9 cellular contexts compared by ENCODE assay signal in the genomic region with DNA sequence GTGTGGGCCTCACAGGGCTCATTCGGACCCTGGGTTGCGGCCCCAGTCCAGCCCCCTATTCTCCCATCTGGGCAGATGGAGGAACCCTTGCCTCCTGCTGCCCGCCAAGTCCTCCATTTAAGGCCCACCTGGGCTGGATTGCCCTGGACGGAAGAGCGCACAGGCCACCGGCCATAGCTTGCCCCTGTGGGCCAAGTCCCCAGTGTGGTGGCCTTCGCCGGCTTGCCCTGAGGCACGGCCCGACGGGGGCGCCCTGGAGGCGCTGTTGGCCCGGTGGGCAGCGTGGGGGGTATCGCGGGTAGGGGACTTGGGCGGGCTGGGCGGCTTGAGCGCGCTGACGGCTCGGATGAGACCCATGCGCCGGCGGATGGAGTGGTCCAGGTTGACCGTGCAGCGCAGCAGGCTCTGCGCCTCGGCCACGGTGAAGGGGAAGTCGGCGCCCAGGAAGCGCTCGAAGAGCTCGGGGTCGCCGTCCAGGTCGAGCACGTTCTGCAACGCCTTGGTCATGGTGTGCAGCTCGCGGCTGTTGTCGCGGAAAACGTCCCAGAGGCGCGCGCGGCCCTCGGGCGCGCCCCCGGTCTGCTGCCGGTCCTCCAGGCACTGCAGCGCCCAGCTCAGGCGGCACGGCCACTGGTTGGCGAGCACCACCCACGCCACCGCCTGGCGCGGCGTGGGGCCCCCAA. TPM values are rescaled to one million over a fixed set of nuclear protein-coding genes. Genes with fewer than 3 reads are reported as not detected.
DNase-seq lines count a peak whose midpoint lies in the region; ATAC-seq and TF ChIP-seq lines count a peak whose summit lies in the region.
"Had no signal": no experiment of that assay in that cellular context is flagged by ENCODE, and none has a peak within 500 bp of the region (broad histone marks: within the 10 kb centered on the region; RNA-seq: fewer than 3 reads in every experiment).

No MANE protein-coding gene starts in this region.

- WGBS in testis, 2 donors: 15 to 28% methylated on average over 7 to 45 of the region's 64 CpGs

- H3K9me3 Mint-ChIP-seq in activated naive CD4-positive, alpha-beta T cell treated with anti-CD3 and anti-CD28 coated beads, Interleukin-2, amount 50 U/mL, for 24 hours: no peaks in the 10 kb centered on the region
- no peaks in the 10 kb centered on the region for H3K9me3 Mint-ChIP-seq in WTC11
- no peaks in the 10 kb centered on the region for H3K9me3 Mint-ChIP-seq in mesothelial cell of epicardium

- DNase-seq in activated naive CD4-positive, alpha-beta T cell treated with anti-CD3 and anti-CD28 coated beads, Interleukin-2, amount 50 U/mL, for 16 hours: no peak
- DNase-seq in WTC11 (ENCODE audit: low spot score) (peak; percentile 54), mesothelial cell of epicardium (ENCODE audit: low spot score in 2 of 2, unreplicated experiment in 2 of 2) (no peak), testis (no peak), SHP77 treated with DMSO at 0.1 percent for 48 hours (lab: John Stamatoyannopoulos, UW) (no peak), iPS-NIHi11 (ENCODE audit: low spot score) (no peak)
- DNase-seq in activated CD4-positive, alpha-beta T cell treated with anti-CD3 and anti-CD28 coated beads, Interleukin-2, amount 50 U/mL, for 1 hour: no peak
- DNase-seq: NCI-H2081 had no signal

- H3K27me3 ChIP-seq in testis: no peaks in the 10 kb centered on the region

- ATAC-seq in WTC11: no peak; the same call in 1 of the 2 replicates

- peaks cover 2% of the 10 kb centered on the region for H3K36me3 Mint-ChIP-seq in activated naive CD4-positive, alpha-beta T cell treated with anti-CD3 and anti-CD28 coated beads, Interleukin-2, amount 50 U/mL, for 24 hours
- H3K36me3 Mint-ChIP-seq in WTC11 (no peaks in the 10 kb centered on the region), mesothelial cell of epicardium (peaks cover 4% of the 10 kb centered on the region)

- no peaks in the 10 kb centered on the region for H3K9me3 ChIP-seq in testis

- TF ChIP-seq POLR2A in testis (IDR thresholded peaks at IDR 0.05): no peak

- no peak overlapping the region for H3K27ac Mint-ChIP-seq in activated naive CD4-positive, alpha-beta T cell treated with anti-CD3 and anti-CD28 coated beads, Interleukin-2, amount 50 U/mL, for 24 hours
- no peak overlapping the region for H3K27ac Mint-ChIP-seq in WTC11
- H3K27ac Mint-ChIP-seq in mesothelial cell of epicardium: no peak overlapping the region

- peaks cover 16% of the 10 kb centered on the region for H3K4me1 ChIP-seq in testis

- H3K4me3 Mint-ChIP-seq in activated naive CD4-positive, alpha-beta T cell treated with anti-CD3 and anti-CD28 coated beads, Interleukin-2, amount 50 U/mL, for 24 hours: peak overlapping the region; percentile 55
- peak overlapping the region; percentile 22; the same call in 1 of the 2 replicates for H3K4me3 Mint-ChIP-seq in WTC11
- peak overlapping the region; percentile 10 for H3K4me3 Mint-ChIP-seq in mesothelial cell of epicardium

- peaks cover 27% of the 10 kb centered on the region for H3K4me1 Mint-ChIP-seq in activated naive CD4-positive, alpha-beta T cell treated with anti-CD3 and anti-CD28 coated beads, Interleukin-2, amount 50 U/mL, for 24 hours
- peaks cover 12% of the 10 kb centered on the region for H3K4me1 Mint-ChIP-seq in WTC11
- peaks cover 11% of the 10 kb centered on the region for H3K4me1 Mint-ChIP-seq in mesothelial cell of epicardium

- TF ChIP-seq CTCF in WTC11 (IDR thresholded peaks at IDR 0.05) (no peak), mesothelial cell of epicardium (IDR thresholded peaks at IDR 0.05; ENCODE audit: unreplicated experiment) (no peak), testis (IDR thresholded peaks at IDR 0.05) (no peak)

- no peaks in the 10 kb centered on the region for H3K36me3 ChIP-seq in testis (ENCODE audit: low read depth, missing control alignments)

- POLR2A ChIA-PET in WTC11 (lab: Charles Lee): interaction anchor here (0.9 kb wide), 1 partner anchor 62 kb away, joined by 3 read pairs; no protein-coding TSS in a partner anchor

- intact Hi-C loops in testis (cut with DNase I; ENCODE audit: low total_unique reads): no loop called here

- CTCF ChIA-PET in WTC11 (lab: Charles Lee): interaction anchor here (0.5 to 4.8 kb wide), 31 partner anchors 8 to 193 kb away, joined by 3 to 21 read pairs (median 6); a partner anchor contains a TSS

- peak overlapping the region; percentile 12 to 42 for H3K4me3 ChIP-seq in testis

- no peak overlapping the region for H3K27ac ChIP-seq in testis

- H3K27me3 Mint-ChIP-seq in activated naive CD4-positive, alpha-beta T cell treated with anti-CD3 and anti-CD28 coated beads, Interleukin-2, amount 50 U/mL, for 24 hours: peaks cover 8% of the 10 kb centered on the region
- H3K27me3 Mint-ChIP-seq in WTC11 (ENCODE audit: low read depth): peaks cover 54% of the 10 kb centered on the region
- H3K27me3 Mint-ChIP-seq in mesothelial cell of epicardium (ENCODE audit: low read depth): peaks cover 41% of the 10 kb centered on the region

TF ChIP-seq in WTC11, 78 proteins besides CTCF, POLR2A, EP300 and RAD21:
- TF ChIP-seq JUN (CRISPR knock-in tag; IDR thresholded peaks at IDR 0.05) (peak; percentile 10; the same call in 1 of the 2 replicates), MXD4 (CRISPR knock-in tag; IDR thresholded peaks at IDR 0.05; ENCODE audit: borderline replicate concordance) (no peak), ELF4 (CRISPR knock-in tag; IDR thresholded peaks at IDR 0.05; ENCODE audit: low read depth) (0 out of 2 replicates have a peak, but pooled peaks have one; percentile 18), GRHL2 (CRISPR knock-in tag; IDR thresholded peaks at IDR 0.05; ENCODE audit: insufficient replicate concordance, severe bottlenecking) (no peak), CREB1 (CRISPR knock-in tag; IDR thresholded peaks at IDR 0.05) (no peak), MYBL2 (CRISPR knock-in tag; IDR thresholded peaks at IDR 0.05) (peak; percentile 12)
TF ChIP-seq in WTC11: peak in this region for 3.

RNA-seq across cellular contexts. Expression of a gene that starts 8.8 kb away (rescaled TPM):
- total RNA-seq in WTC11 (2021) (0.57 to 1.1 TPM (median 0.76 TPM) in 3 replicates), mesothelial cell of epicardium (0.54 to 1.1 TPM (median 0.71 TPM) in 3 replicates), testis (1 to 10 TPM; 1.3 to 4.2 TPM)
- 1.0 TPM for polyA plus RNA-seq in testis (ENCODE audit: insufficient read depth, low read depth, low replicate concordance)

RNA-seq across cellular contexts. Expression of a gene that starts 26.1 kb away (rescaled TPM):
- total RNA-seq in WTC11 (2021) (59.7 to 75.8 TPM (median 67.1 TPM) in 3 replicates), mesothelial cell of epicardium (42.8 to 48.0 TPM (median 46.7 TPM) in 3 replicates), testis (10 to 100 TPM; 38.7 to 42.8 TPM)
- 37.0 TPM for polyA plus RNA-seq in testis (ENCODE audit: insufficient read depth, low read depth, low replicate concordance)

RNA-seq across cellular contexts. Expression of a gene that starts 26.6 kb away (rescaled TPM):
- 9.0 to 10.8 TPM (median 10.0 TPM) in 3 replicates for total RNA-seq in WTC11 (2021)
- total RNA-seq in mesothelial cell of epicardium: 8.0 to 10.3 TPM (median 8.9 TPM) in 3 replicates
- total RNA-seq in testis: 10 to 100 TPM; 38.2 to 43.7 TPM
- 14.1 TPM for polyA plus RNA-seq in testis (ENCODE audit: insufficient read depth, low read depth, low replicate concordance)

RNA-seq across cellular contexts. Expression of a gene that starts 59.0 kb away (rescaled TPM):
- total RNA-seq in WTC11 (2021) (34.5 to 35.9 TPM (median 35.4 TPM) in 3 replicates), mesothelial cell of epicardium (36.2 to 40.7 TPM (median 38.9 TPM) in 3 replicates), testis (10 to 100 TPM; 82.5 to 83.0 TPM)
- 28.5 TPM for polyA plus RNA-seq in testis (ENCODE audit: insufficient read depth, low read depth, low replicate concordance)
